ENCODE assay signal across 10 cellular contexts in genomic region chr10:47412869-47413268, GRCh38. TPM values are rescaled to one million over a fixed set of nuclear protein-coding genes. Genes with fewer than 3 reads are reported as not detected.
"Had no signal": no experiment of that assay in that cellular context is flagged by ENCODE, and none has a peak within 500 bp of the region (broad histone marks: within the 10 kb centered on the region; RNA-seq: fewer than 3 reads in every experiment).

No MANE protein-coding gene starts in this region.

- H3K27me3 ChIP-seq: ascending aorta, testis had no signal

- H3K4me1 ChIP-seq: ascending aorta, testis had no signal

- H3K36me3 ChIP-seq: ascending aorta had no signal

- H3K27ac Mint-ChIP-seq: activated CD8-positive, alpha-beta T cell treated with anti-CD3 and anti-CD28 coated beads for 36 hours; activated naive CD8-positive, alpha-beta T cell treated with anti-CD3 and anti-CD28 coated beads, Interleukin-2, amount 10 ng/mL, durations not matched to agents 7 days and 5 days; nephron progenitor cell; stimulated activated naive CD8-positive, alpha-beta T cell treated with anti-CD3 and anti-CD28 coated beads, Interleukin-15, amount 100 ng/mL, for 72 hours had no signal

- H3K27me3 Mint-ChIP-seq: activated CD8-positive, alpha-beta T cell treated with anti-CD3 and anti-CD28 coated beads for 36 hours; stimulated activated naive CD8-positive, alpha-beta T cell treated with anti-CD3 and anti-CD28 coated beads, Interleukin-15, amount 100 ng/mL, for 72 hours had no signal

- H3K36me3 Mint-ChIP-seq: activated naive CD8-positive, alpha-beta T cell treated with anti-CD3 and anti-CD28 coated beads, Interleukin-2, amount 10 ng/mL, durations not matched to agents 7 days and 5 days had no signal

- H3K9me3 ChIP-seq: ascending aorta, testis had no signal

- DNase-seq: activated CD8-positive, alpha-beta memory T cell treated with anti-CD3 and anti-CD28 coated beads, Interleukin-2, amount 50 U/mL, for 48 hours; activated CD8-positive, alpha-beta T cell treated with anti-CD3 and anti-CD28 coated beads for 36 hours; activated naive CD8-positive, alpha-beta T cell treated with anti-CD3 and anti-CD28 coated beads, Interleukin-2, amount 10 ng/mL, durations not matched to agents 7 days and 5 days; effector CD8-positive, alpha-beta T cell; nephron progenitor cell; stimulated activated CD4-positive, alpha-beta T cell treated with anti-CD3 and anti-CD28 coated beads, Interleukin-15, amount 100 ng/mL, for 24 hours; stimulated activated CD4-positive, alpha-beta T cell treated with anti-CD3 and anti-CD28 coated beads, Interleukin-4, amount 100 ng/mL, for 24 hours; stimulated activated naive CD8-positive, alpha-beta T cell treated with anti-CD3 and anti-CD28 coated beads, Interleukin-15, amount 100 ng/mL, for 72 hours; testis had no signal

- H3K9me3 Mint-ChIP-seq: activated CD8-positive, alpha-beta T cell treated with anti-CD3 and anti-CD28 coated beads for 36 hours; activated naive CD8-positive, alpha-beta T cell treated with anti-CD3 and anti-CD28 coated beads, Interleukin-2, amount 10 ng/mL, durations not matched to agents 7 days and 5 days; nephron progenitor cell; stimulated activated naive CD8-positive, alpha-beta T cell treated with anti-CD3 and anti-CD28 coated beads, Interleukin-15, amount 100 ng/mL, for 72 hours had no signal

- ATAC-seq: activated CD8-positive, alpha-beta T cell treated with anti-CD3 and anti-CD28 coated beads for 36 hours; stimulated activated naive CD8-positive, alpha-beta T cell treated with anti-CD3 and anti-CD28 coated beads, Interleukin-15, amount 100 ng/mL, for 72 hours had no signal

- H3K4me3 ChIP-seq: ascending aorta, testis had no signal

- H3K27ac ChIP-seq: ascending aorta, testis had no signal

- H3K4me3 Mint-ChIP-seq: activated CD8-positive, alpha-beta T cell treated with anti-CD3 and anti-CD28 coated beads for 36 hours; activated naive CD8-positive, alpha-beta T cell treated with anti-CD3 and anti-CD28 coated beads, Interleukin-2, amount 10 ng/mL, durations not matched to agents 7 days and 5 days; nephron progenitor cell; stimulated activated naive CD8-positive, alpha-beta T cell treated with anti-CD3 and anti-CD28 coated beads, Interleukin-15, amount 100 ng/mL, for 72 hours had no signal

- H3K4me1 Mint-ChIP-seq: activated naive CD8-positive, alpha-beta T cell treated with anti-CD3 and anti-CD28 coated beads, Interleukin-2, amount 10 ng/mL, durations not matched to agents 7 days and 5 days; stimulated activated naive CD8-positive, alpha-beta T cell treated with anti-CD3 and anti-CD28 coated beads, Interleukin-15, amount 100 ng/mL, for 72 hours had no signal

RNA-seq across cellular contexts. Expression of gene ZNF488, which starts 28.8 kb away (rescaled TPM):
- total RNA-seq: activated naive CD8-positive, alpha-beta T cell treated with anti-CD3 and anti-CD28 coated beads, Interleukin-2, amount 10 ng/mL, durations not matched to agents 7 days and 5 days; ascending aorta had no signal
